In genomic region chr2:33322607-33323006, GRCh38 we compare ENCODE assay signal across 16 cellular contexts.
DNase-seq lines count a peak whose midpoint lies in the region; FAIRE-seq and TF ChIP-seq lines count a peak whose summit lies in the region.
"Had no signal": no experiment of that assay in that cellular context is flagged by ENCODE, and none has a peak within 500 bp of the region (broad histone marks: within the 10 kb centered on the region; RNA-seq: fewer than 3 reads in every experiment).

No MANE protein-coding gene starts in this region.

- BruUV-seq in OCI-LY7 (replicated peaks; lab: Mats Ljungman, UMichigan) = no TSS peak

- peak; percentile 79 for FAIRE-seq in GM19239 (lab: Jason Lieb, UNC)

- CTCF ChIA-PET in OCI-LY7 (lab: Charles Lee; ENCODE audit: unreplicated experiment) = no interaction called here
- CTCF ChIA-PET in activated naive CD4-positive, alpha-beta T cell treated with anti-CD3 and anti-CD28 coated beads, Interleukin-2, amount 10 ng/mL, durations not matched to agents 7 days and 5 days (lab: Charles Lee) = interaction anchor here (0.8 to 1.1 kb wide), 2 partner anchors 73 to 153 kb away, joined by 3 read pairs; no protein-coding TSS in a partner anchor

- H3K4me1 Mint-ChIP-seq in nephron = peaks cover 32% of the 10 kb centered on the region
- peaks cover 17% of the 10 kb centered on the region for H3K4me1 Mint-ChIP-seq in activated naive CD4-positive, alpha-beta T cell treated with anti-CD3 and anti-CD28 coated beads, Interleukin-2, amount 10 ng/mL, durations not matched to agents 7 days and 5 days

- H3K9me3 Mint-ChIP-seq in nephron = no peaks in the 10 kb centered on the region
- H3K9me3 Mint-ChIP-seq in activated naive CD4-positive, alpha-beta T cell treated with anti-CD3 and anti-CD28 coated beads, Interleukin-2, amount 10 ng/mL, durations not matched to agents 7 days and 5 days = no peaks in the 10 kb centered on the region
- H3K9me3 Mint-ChIP-seq: activated CD4-positive, alpha-beta T cell treated with anti-CD3 and anti-CD28 coated beads, Interleukin-2, amount 10 ng/mL, durations not matched to agents 7 days and 5 days had no signal

- H3K9me3 ChIP-seq in DOHH2 (ENCODE audit: control insufficient read depth, insufficient read depth, low read length) (no peaks in the 10 kb centered on the region), OCI-LY7 (ENCODE audit: low read length) (no peaks in the 10 kb centered on the region), MG63 (no peaks in the 10 kb centered on the region)
- H3K9me3 ChIP-seq: BLaER1, HAP-1, psoas muscle, SJCRH30 had no signal

- POLR2A ChIA-PET in OCI-LY7 (lab: Charles Lee) = interaction anchor here (0.6 to 1.5 kb wide), 5 partner anchors 11 to 980 kb away, joined by 3 to 6 read pairs (median 3); no protein-coding TSS in a partner anchor

- H3K27me3 ChIP-seq in DOHH2 (ENCODE audit: control insufficient read depth, low read length) = no peaks in the 10 kb centered on the region
- H3K27me3 ChIP-seq in MG63 = no peaks in the 10 kb centered on the region
- H3K27me3 ChIP-seq: BLaER1, foreskin keratinocyte, SJCRH30 had no signal

- H3F3A ChIP-seq in DOHH2 (ENCODE audit: control insufficient read depth, insufficient read depth) = peaks cover 6% of the 10 kb centered on the region; the same call in 1 of the 2 replicates

- no peaks in the 10 kb centered on the region for H3K9me2 ChIP-seq in DOHH2 (replicated peaks; ENCODE audit: control insufficient read depth, low read length)
- no peaks in the 10 kb centered on the region for H3K9me2 ChIP-seq in OCI-LY7 (ENCODE audit: insufficient read depth, low read length)

- H3K79me2 ChIP-seq in DOHH2 (ENCODE audit: control insufficient read depth, low read length) (no peaks in the 10 kb centered on the region), OCI-LY7 (ENCODE audit: insufficient read depth, low read depth, low read length) (no peaks in the 10 kb centered on the region)

- TF ChIP-seq CTCF in DOHH2 (IDR thresholded peaks at IDR 0.05; ENCODE audit: low read depth, low read length, poor library complexity, severe bottlenecking) (no peak), OCI-LY7 (conservative IDR thresholded peaks at IDR 0.05; ENCODE audit: low read length) (no peak), nephron (IDR thresholded peaks at IDR 0.05; ENCODE audit: unreplicated experiment in 3 of 3) (no peak)

- peak overlapping the region; percentile 42 for H3K4me2 ChIP-seq in DOHH2 (ENCODE audit: low read length)
- peak overlapping the region; percentile 32; the same call in 1 of the 2 replicates for H3K4me2 ChIP-seq in OCI-LY7 (ENCODE audit: low read length)
- H3K4me2 ChIP-seq: BLaER1 had no signal

- H2AFZ ChIP-seq in OCI-LY7 (ENCODE audit: low read length) = no peak overlapping the region

- no peak overlapping the region for H3K4me3 Mint-ChIP-seq in nephron
- no peak overlapping the region for H3K4me3 Mint-ChIP-seq in activated naive CD4-positive, alpha-beta T cell treated with anti-CD3 and anti-CD28 coated beads, Interleukin-2, amount 10 ng/mL, durations not matched to agents 7 days and 5 days

- no peak overlapping the region for H3K27ac ChIP-seq in DOHH2 (ENCODE audit: low read depth, low read length)
- H3K27ac ChIP-seq in OCI-LY7 (ENCODE audit: low read depth, low read length, poor library complexity, severe bottlenecking) = no peak overlapping the region
- H3K27ac ChIP-seq: BLaER1, foreskin keratinocyte, psoas muscle, SJCRH30 had no signal

- H3K36me3 Mint-ChIP-seq in nephron (ENCODE audit: low read depth) = no peaks in the 10 kb centered on the region
- no peaks in the 10 kb centered on the region for H3K36me3 Mint-ChIP-seq in activated naive CD4-positive, alpha-beta T cell treated with anti-CD3 and anti-CD28 coated beads, Interleukin-2, amount 10 ng/mL, durations not matched to agents 7 days and 5 days

- H3K4me3 ChIP-seq in DOHH2 (ENCODE audit: low read length) (peak overlapping the region; percentile 16; the same call in 1 of the 2 replicates), OCI-LY7 (ENCODE audit: low read depth, low read length, poor library complexity, severe bottlenecking) (no peak overlapping the region), MG63 (no peak overlapping the region)
- H3K4me3 ChIP-seq: BLaER1, HAP-1, psoas muscle, SJCRH30 had no signal

- intact Hi-C loops in OCI-LY7 (cut with micrococcal nuclease; ENCODE audit: unreplicated experiment) = no loop called here

- H3K27me3 Mint-ChIP-seq in nephron (ENCODE audit: low read depth) = no peaks in the 10 kb centered on the region
- H3K27me3 Mint-ChIP-seq in activated naive CD4-positive, alpha-beta T cell treated with anti-CD3 and anti-CD28 coated beads, Interleukin-2, amount 10 ng/mL, durations not matched to agents 7 days and 5 days = no peaks in the 10 kb centered on the region
- H3K27me3 Mint-ChIP-seq: activated CD4-positive, alpha-beta T cell treated with anti-CD3 and anti-CD28 coated beads, Interleukin-2, amount 10 ng/mL, durations not matched to agents 7 days and 5 days had no signal

- DNase-seq in GM19239 (ENCODE audit: insufficient read length, low spot score) (no peak), OCI-LY7 (ENCODE audit: low spot score) (peak; percentile 4), MG63 (no peak), ureter (ENCODE audit: low spot score) (no peak)
- no peak for DNase-seq in activated naive CD4-positive, alpha-beta T cell treated with anti-CD3 and anti-CD28 coated beads, Interleukin-2, amount 10 ng/mL, durations not matched to agents 7 days and 5 days
- DNase-seq: activated CD4-positive, alpha-beta T cell treated with anti-CD3 and anti-CD28 coated beads, Interleukin-2, amount 10 ng/mL, durations not matched to agents 7 days and 5 days; amniotic stem cell; foreskin keratinocyte; KG1; NCI-H345; psoas muscle; SJCRH30 had no signal

- H3K4me1 ChIP-seq in DOHH2 (ENCODE audit: control insufficient read depth, low read length) (peaks cover 28% of the 10 kb centered on the region), OCI-LY7 (ENCODE audit: insufficient read depth, low read length, poor library complexity, severe bottlenecking) (peaks cover 14% of the 10 kb centered on the region)
- H3K4me1 ChIP-seq: BLaER1, foreskin keratinocyte, HAP-1, SJCRH30 had no signal

- H3K27ac Mint-ChIP-seq in nephron = peak overlapping the region in 2 of 3 experiments; percentile 36 to 89
- no peak overlapping the region for H3K27ac Mint-ChIP-seq in activated naive CD4-positive, alpha-beta T cell treated with anti-CD3 and anti-CD28 coated beads, Interleukin-2, amount 10 ng/mL, durations not matched to agents 7 days and 5 days

- H4K20me1 ChIP-seq in DOHH2 (ENCODE audit: control insufficient read depth, insufficient read depth, low read depth, low read length) (no peaks in the 10 kb centered on the region), OCI-LY7 (ENCODE audit: insufficient read depth, low read length) (no peaks in the 10 kb centered on the region)
- H4K20me1 ChIP-seq: BLaER1 had no signal

- H3K36me3 ChIP-seq in DOHH2 (ENCODE audit: control insufficient read depth, low read length) (peaks cover 34% of the 10 kb centered on the region), OCI-LY7 (ENCODE audit: insufficient read depth, low read length) (peaks cover 58% of the 10 kb centered on the region), MG63 (no peaks in the 10 kb centered on the region; the same call in 1 of the 2 replicates)
- H3K36me3 ChIP-seq: BLaER1, HAP-1, SJCRH30 had no signal
